In the genomic region with DNA sequence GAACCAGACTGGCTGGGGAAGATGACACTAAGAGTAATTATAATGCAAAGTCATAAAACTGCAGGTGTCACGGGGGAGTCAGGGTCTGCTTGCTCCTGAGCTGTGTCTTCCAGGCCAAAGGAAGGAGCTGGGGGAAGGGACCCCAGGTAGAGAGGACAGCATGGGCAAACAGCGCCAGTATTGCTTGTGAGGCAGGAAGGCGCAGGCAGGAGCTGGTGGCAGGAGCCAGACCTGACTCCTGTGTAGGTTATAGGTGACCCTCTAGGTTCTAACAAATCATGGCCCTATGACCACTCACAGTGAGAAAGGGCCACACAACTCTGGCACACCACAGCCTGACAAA, we compare ENCODE assay signal across 12 cellular contexts. TPM values are rescaled to one million over a fixed set of nuclear protein-coding genes. Genes with fewer than 3 reads are reported as not detected.
DNase-seq lines count a peak whose midpoint lies in the region; ATAC-seq and TF ChIP-seq lines count a peak whose summit lies in the region.
"Had no signal": no experiment of that assay in that cellular context is flagged by ENCODE, and none has a peak within 500 bp of the region (broad histone marks: within the 10 kb centered on the region; RNA-seq: fewer than 3 reads in every experiment).

No MANE protein-coding gene starts in this region.

- TF ChIP-seq CTCF in CD4-positive, alpha-beta T cell (IDR thresholded peaks at IDR 0.05), result no peak
- TF ChIP-seq CTCF in epithelial cell of proximal tubule (conservative IDR thresholded peaks at IDR 0.05; ENCODE audit: low read depth, low read length) (no peak), psoas muscle (IDR thresholded peaks at IDR 0.05) (no peak), GM10266 (IDR thresholded peaks at IDR 0.05; ENCODE audit: control insufficient read depth, insufficient read depth, low read depth, missing control alignments) (no peak)

- H3K4me3 Mint-ChIP-seq in CD4-positive, alpha-beta T cell, result peak overlapping the region; percentile 96

- H3K36me3 ChIP-seq in KOPT-K1 (ENCODE audit: insufficient read depth, low read length), result peaks cover 68% of the 10 kb centered on the region
- peaks cover 13 to 28% of the 10 kb centered on the region in 2 donors for H3K36me3 ChIP-seq in psoas muscle (ENCODE audit: insufficient read depth in 1 of 2, low read depth in 1 of 2)

- DNase-seq in CD4-positive, alpha-beta T cell, result no peak
- no peak for DNase-seq in epithelial cell of proximal tubule (ENCODE audit: low read depth)
- DNase-seq in psoas muscle, result no peak
- no peak for DNase-seq in GM10266 (ENCODE audit: extremely low spot score)
- no peak for DNase-seq in cerebellar cortex (ENCODE audit: low spot score)
- DNase-seq: NCI-H1092 treated with DMSO at 0.1 percent for 48 hours, NCI-H526 treated with DMSO at 0.1 percent for 48 hours, SK-N-SH had no signal

- CTCF ChIA-PET in CD4-positive, alpha-beta T cell (lab: Charles Lee), result interaction anchor here (1.0 to 9.7 kb wide), 6 partner anchors 8 to 67 kb away, joined by 3 to 234 read pairs (median 6); a partner anchor contains a TSS

- POLR2A ChIA-PET in CD4-positive, alpha-beta T cell (lab: Charles Lee), result interaction anchor here (0.9 to 20.8 kb wide), 9 partner anchors 9 to 776 kb away, joined by 3 to 446 read pairs (median 4); a partner anchor contains a TSS

- H3K4me1 ChIP-seq in psoas muscle, result peaks cover 70% of the 10 kb centered on the region

- ATAC-seq in CD4-positive, alpha-beta T cell (ENCODE audit: poor library complexity), result no peak
- no peak for ATAC-seq in psoas muscle
- ATAC-seq in HG03457 (IDR thresholded peaks at IDR 0.05; ENCODE audit: unreplicated experiment), result no peak
- no peak for ATAC-seq in HG03139 (IDR thresholded peaks at IDR 0.05; ENCODE audit: unreplicated experiment)
- ATAC-seq: GM12878 had no signal

- peak overlapping the region; percentile 87 for H3K4me3 ChIP-seq in epithelial cell of proximal tubule (ENCODE audit: low read depth, low read length)
- peak overlapping the region; percentile 89 for H3K4me3 ChIP-seq in psoas muscle

- no peaks in the 10 kb centered on the region for H3K27me3 Mint-ChIP-seq in CD4-positive, alpha-beta T cell

- peak overlapping the region; percentile 89 for H3K27ac ChIP-seq in CD4-positive, alpha-beta T cell (ENCODE audit: low read depth, low read length)
- H3K27ac ChIP-seq in KOPT-K1 (ENCODE audit: low read depth, low read length, poor library complexity, severe bottlenecking) (peak overlapping the region; percentile 98), psoas muscle (peak overlapping the region; percentile 91)

- 76 to 90% (median 82%) methylated on average over 3 of the region's 3 CpGs for WGBS in psoas muscle, 3 donors

- intact Hi-C loops in CD4-positive, alpha-beta T cell (cut with DNase I, micrococcal nuclease), result loop anchor here (2.0 to 10.0 kb wide), 4 partner anchors 17 to 415 kb away; a partner anchor contains a TSS
- intact Hi-C loops in psoas muscle (cut with DNase I), result loop anchor here in 1 of 2 donors (5.0 to 10.0 kb wide), 2 partner anchors 92 to 775 kb away; a partner anchor contains a TSS

- peaks cover 85% of the 10 kb centered on the region for H3K4me1 Mint-ChIP-seq in CD4-positive, alpha-beta T cell (ENCODE audit: low read depth)

- no peaks in the 10 kb centered on the region for H3K9me3 Mint-ChIP-seq in CD4-positive, alpha-beta T cell

- no peaks in the 10 kb centered on the region for H3K9me3 ChIP-seq in CD4-positive, alpha-beta T cell (ENCODE audit: control insufficient read depth, low read length)
- peaks cover 13% of the 10 kb centered on the region for H3K9me3 ChIP-seq in KOPT-K1 (ENCODE audit: insufficient read depth, low read length, poor library complexity, severe bottlenecking)
- no peaks in the 10 kb centered on the region for H3K9me3 ChIP-seq in psoas muscle
- H3K9me3 ChIP-seq: SK-N-SH had no signal

- peaks cover 60% of the 10 kb centered on the region for H3K36me3 Mint-ChIP-seq in CD4-positive, alpha-beta T cell (ENCODE audit: low read depth)

- H3K27ac Mint-ChIP-seq in CD4-positive, alpha-beta T cell, result peak overlapping the region; percentile 93

- no peaks in the 10 kb centered on the region for H3K27me3 ChIP-seq in CD4-positive, alpha-beta T cell (ENCODE audit: control insufficient read depth, insufficient read depth, low read length)
- no peaks in the 10 kb centered on the region for H3K27me3 ChIP-seq in psoas muscle (ENCODE audit: insufficient read depth in 3 of 3, low read length in 2 of 3)

RNA-seq across cellular contexts. Expression of a gene that starts 1.9 kb away (rescaled TPM):
- 1 to 10 TPM; 3.5 to 3.7 TPM for total RNA-seq in CD4-positive, alpha-beta T cell
- total RNA-seq in epithelial cell of proximal tubule, result 1.8 and 3.8 TPM in 2 replicates
- total RNA-seq in psoas muscle, result 10 to 100 TPM; 16.9 to 75.1 (median 50.4) TPM
- 10 to 100 TPM; 12.8 to 36.5 (median 18.5) TPM for polyA plus RNA-seq in psoas muscle

RNA-seq across cellular contexts. Expression of a gene that starts 7.2 kb away (rescaled TPM):
- 10 to 100 TPM; 16.4 to 16.6 TPM for total RNA-seq in CD4-positive, alpha-beta T cell
- total RNA-seq in epithelial cell of proximal tubule, result 117 and 131 TPM in 2 replicates
- 100 to 1,000 TPM in 3 of 4 donors, 10 to 100 TPM in 1; 88.2 to 277 (median 187) TPM for total RNA-seq in psoas muscle
- polyA plus RNA-seq in psoas muscle, result 100 to 1,000 TPM; 213 to 409 (median 328) TPM

RNA-seq across cellular contexts. Expression of a gene that starts 40.4 kb away (rescaled TPM):
- 10 to 100 TPM; 12.4 to 14.6 TPM for total RNA-seq in CD4-positive, alpha-beta T cell
- total RNA-seq in epithelial cell of proximal tubule, result 11.3 and 13.7 TPM in 2 replicates
- 10 to 100 TPM in 2 of 4 donors, 1 to 10 TPM in 2; 6.1 to 16.2 (median 9.3) TPM for total RNA-seq in psoas muscle
- 10 to 100 TPM in 1 of 3 donors, 1 to 10 TPM in 2; 6.4 to 12.8 (median 10.0) TPM for polyA plus RNA-seq in psoas muscle

RNA-seq across cellular contexts. Expression of a gene that starts 42.2 kb away (rescaled TPM):
- 1 to 10 TPM; 3.9 to 5.2 TPM for total RNA-seq in CD4-positive, alpha-beta T cell
- total RNA-seq in epithelial cell of proximal tubule, result 4.3 and 8.9 TPM in 2 replicates
- total RNA-seq in psoas muscle, result 10 to 100 TPM in 3 of 4 donors, 1 to 10 TPM in 1; 7.3 to 30.1 (median 15.2) TPM
- polyA plus RNA-seq in psoas muscle, result 10 to 100 TPM; 14.0 to 26.3 (median 18.8) TPM
